Comparison of ENCODE assay signal across 12 cellular contexts in the genomic region with DNA sequence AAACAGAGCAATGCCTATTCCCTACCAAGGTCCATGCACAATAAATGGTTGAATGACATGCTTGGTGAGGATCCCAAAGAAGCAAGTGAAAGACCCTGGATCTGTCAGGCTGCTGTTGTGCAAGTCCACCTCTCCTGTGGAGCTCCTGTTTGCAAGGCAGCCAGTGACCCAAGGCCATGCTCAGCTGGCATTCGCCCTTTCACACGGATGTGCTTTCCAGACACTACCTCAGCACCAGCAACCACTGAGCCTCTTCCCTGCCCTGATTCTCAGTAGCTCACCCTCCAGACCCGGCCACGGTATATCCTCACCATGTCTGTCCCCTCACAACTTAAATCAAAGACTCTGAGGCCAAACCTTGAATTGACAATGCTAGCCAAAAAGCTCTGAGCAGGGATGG.
"Had no signal": no experiment of that assay in that cellular context is flagged by ENCODE, and none has a peak within 500 bp of the region (broad histone marks: within the 10 kb centered on the region; RNA-seq: fewer than 3 reads in every experiment).

No MANE protein-coding gene starts in this region.

- ATAC-seq: body of pancreas; esophagus mucosa; stimulated activated naive B cell treated with anti-CD40 and anti-IgM and Interleukin-4, amounts not matched to agents 10 μg/mL and 1 μg/mL and 100 μg/mL, for 72 hours; T-helper 17 cell; upper lobe of right lung had no signal

- H3K36me3 ChIP-seq: pancreas, upper lobe of right lung had no signal

- H3K9me3 ChIP-seq: body of pancreas, pancreas, upper lobe of right lung had no signal

- H3K27me3 ChIP-seq: body of pancreas, pancreas, upper lobe of right lung had no signal

- H3K27ac ChIP-seq: pancreas, upper lobe of right lung had no signal

- DNase-seq: activated CD4-positive, alpha-beta T cell treated with anti-CD3 and anti-CD28 coated beads, Interleukin-2, amount 10 ng/mL, durations not matched to agents 7 days and 5 days; activated CD4-positive, CD25-positive, alpha-beta regulatory T cell; activated naive CD4-positive, alpha-beta T cell treated with anti-CD3 and anti-CD28 coated beads, Interleukin-2, amount 10 ng/mL, durations not matched to agents 7 days and 5 days; cerebellar nuclear complex; endodermal cell; foreskin fibroblast; pancreas; stimulated activated naive B cell treated with anti-CD40 and anti-IgM and Interleukin-4, amounts not matched to agents 10 μg/mL and 1 μg/mL and 100 μg/mL, for 72 hours; T-helper 17 cell; upper lobe of right lung had no signal

- H3K4me1 ChIP-seq: pancreas had no signal

- H3K4me3 ChIP-seq: body of pancreas, pancreas, upper lobe of right lung had no signal
